ENCODE assay signal across 8 cellular contexts in the genomic region with DNA sequence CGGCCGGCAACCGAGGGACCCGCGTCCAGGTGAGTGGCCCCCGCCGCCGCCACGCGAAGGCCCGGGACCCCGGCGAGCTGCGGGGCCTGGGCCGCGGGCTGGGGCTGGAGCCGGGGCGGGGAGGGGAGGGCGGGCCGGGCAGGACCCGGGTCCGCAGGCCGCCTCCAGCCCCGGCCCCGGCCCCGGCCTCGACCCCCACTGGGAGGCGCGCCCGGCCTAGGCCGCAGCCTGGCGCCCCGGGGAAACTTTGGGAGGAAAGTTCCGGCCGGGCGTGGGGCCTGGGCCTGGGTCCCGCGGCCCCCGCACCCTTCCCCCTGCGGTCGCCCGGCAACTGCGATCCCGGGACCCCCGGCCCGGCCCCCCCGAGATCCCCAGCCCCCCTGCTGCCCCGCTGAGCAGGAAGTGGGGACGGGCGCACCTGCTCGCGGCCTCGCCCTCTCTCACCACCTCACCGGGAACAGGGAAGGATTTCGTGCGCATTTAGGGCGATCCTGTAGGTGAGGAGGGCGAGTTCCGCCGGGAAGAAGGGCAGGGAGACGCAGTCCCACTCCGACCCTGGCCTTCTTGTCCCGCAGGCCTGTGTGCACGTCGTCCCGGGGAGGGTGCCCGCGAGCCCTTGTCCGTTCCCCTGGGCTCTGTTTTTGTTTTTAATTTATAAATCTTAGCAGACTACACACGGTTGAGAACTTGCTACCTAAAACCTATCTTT. TPM values are rescaled to one million over a fixed set of nuclear protein-coding genes. Genes with fewer than 3 reads are reported as not detected.
DNase-seq lines count a peak whose midpoint lies in the region; ATAC-seq and TF ChIP-seq lines count a peak whose summit lies in the region.

No MANE protein-coding gene starts in this region.

- ATAC-seq in GM19438 (IDR thresholded peaks at IDR 0.05; ENCODE audit: low read depth, unreplicated experiment): peak; percentile 4

- H3K27me3 ChIP-seq in BLaER1 treated with 17β-estradiol and CSF1 and Interleukin-3, amounts not matched to agents 10 nM and 100 nM: peaks cover 0 to under 1% (median 0%) of the 10 kb centered on the region in 11 experiments; a peak in 1 of 22 replicates
- H3K27me3 ChIP-seq in ascending aorta (no peaks in the 10 kb centered on the region), tibial artery (peaks cover 0 to 27% of the 10 kb centered on the region in 2 donors)

- peak overlapping the region; percentile 58 to 77 (median 69) for H3K4me3 ChIP-seq in BLaER1 treated with 17β-estradiol and CSF1 and Interleukin-3, amounts not matched to agents 10 nM and 100 nM
- peak overlapping the region; percentile 86 to 96 for H3K4me3 ChIP-seq in ascending aorta
- H3K4me3 ChIP-seq in tibial artery: peak overlapping the region; percentile 79 to 93

- intact Hi-C loops in ascending aorta (cut with DNase I): loop anchor here (1.0 to 10.0 kb wide), 9 partner anchors 56 to 696 kb away; a partner anchor contains a TSS
- intact Hi-C loops in tibial artery (cut with DNase I; ENCODE audit: low total_unique reads): loop anchor here (10.0 kb wide), 1 partner anchor 54 kb away; a partner anchor contains a TSS

- H4K20me1 ChIP-seq in BLaER1 treated with 17β-estradiol and CSF1 and Interleukin-3, amounts not matched to agents 10 nM and 100 nM: peaks cover 39 to 59% (median 46%) of the 10 kb centered on the region in 11 experiments

- H3K36me3 ChIP-seq in BLaER1 treated with 17β-estradiol and CSF1 and Interleukin-3, amounts not matched to agents 10 nM and 100 nM: peaks cover 0 to 30% (median 12%) of the 10 kb centered on the region in 11 experiments; a peak in 12 of 22 replicates
- H3K36me3 ChIP-seq in ascending aorta: peaks cover 0 to 10% of the 10 kb centered on the region in 2 donors
- H3K36me3 ChIP-seq in tibial artery: peaks cover 0 to 10% (median 0%) of the 10 kb centered on the region in 3 donors

- TF ChIP-seq CTCF in ascending aorta (IDR thresholded peaks at IDR 0.05) (no peak), tibial artery (IDR thresholded peaks at IDR 0.05) (no peak)

- peak overlapping the region; percentile 17 to 69 (median 51); a peak in 15 of 22 replicates for H3K27ac ChIP-seq in BLaER1 treated with 17β-estradiol and CSF1 and Interleukin-3, amounts not matched to agents 10 nM and 100 nM
- H3K27ac ChIP-seq in ascending aorta (peak overlapping the region; percentile 88 to 95), tibial artery (peak overlapping the region; percentile 68 to 84)

- peak overlapping the region; percentile 61 to 86 (median 76) for H3K9ac ChIP-seq in BLaER1 treated with 17β-estradiol and CSF1 and Interleukin-3, amounts not matched to agents 10 nM and 100 nM

- H3K9me3 ChIP-seq in BLaER1 treated with 17β-estradiol and CSF1 and Interleukin-3, amounts not matched to agents 10 nM and 100 nM (replicated peaks in 1 of 11): peaks cover 0 to 4% (median 3%) of the 10 kb centered on the region in 11 experiments; a peak in 7 of 22 replicates
- no peaks in the 10 kb centered on the region for H3K9me3 ChIP-seq in ascending aorta
- no peaks in the 10 kb centered on the region for H3K9me3 ChIP-seq in tibial artery

- peaks cover 28 to 58% (median 51%) of the 10 kb centered on the region in 10 experiments for H3K4me1 ChIP-seq in BLaER1 treated with 17β-estradiol and CSF1 and Interleukin-3, amounts not matched to agents 10 nM and 100 nM
- H3K4me1 ChIP-seq in ascending aorta (peaks cover 2 to 7% of the 10 kb centered on the region in 2 donors), tibial artery (peaks cover 0 to 30% (median 16%) of the 10 kb centered on the region in 4 donors)

- H3K4me2 ChIP-seq in BLaER1 treated with 17β-estradiol and CSF1 and Interleukin-3, amounts not matched to agents 10 nM and 100 nM: peak overlapping the region; percentile 79 to 97 (median 93)

- DNase-seq in HuH-7 (ENCODE audit: low spot score) (peak; percentile 53), ascending aorta (ENCODE audit: low spot score in 2 of 2) (no peak), kidney glomerular epithelial cell (lab: John Stamatoyannopoulos, UW) (peak; percentile 16), tibial artery (no peak), A172 (ENCODE audit: low spot score) (no peak), NCI-H774 (lab: John Stamatoyannopoulos, UW) (no peak)

RNA-seq across cellular contexts. Expression of a gene that starts 0.4 kb away (rescaled TPM):
- 25.0 TPM for total RNA-seq in ascending aorta
- 20.1 TPM in 2 replicates for total RNA-seq in A172 (2014; rRNA removed; shearing (Covaris generic))

RNA-seq across cellular contexts. Expression of a gene that starts 18.6 kb away (rescaled TPM):
- total RNA-seq in ascending aorta: 0.21 TPM
- total RNA-seq in A172 (2014; rRNA removed; shearing (Covaris generic)): not detected in 2 replicates

RNA-seq across cellular contexts. Expression of a gene that starts 55.9 kb away (rescaled TPM):
- 14.5 TPM for total RNA-seq in ascending aorta
- total RNA-seq in A172 (2014; rRNA removed; shearing (Covaris generic)): 14.9 and 16.1 TPM in 2 replicates

Comparison
In these comparisons a context has a peak if more than half of its experiments do, and no peak if none do; other contexts are left out.
1. DNase-seq: peak in HuH-7 (single experiment) and kidney glomerular epithelial cell (single experiment); none in ascending aorta (0 of 2), tibial artery (0 of 2), A172 (single experiment) and NCI-H774 (single experiment).
2. Peak in every context shown above with its lines, with median percentiles within 50 percentile points of each other: H3K27ac ChIP-seq and H3K4me3 ChIP-seq.